Comparison of ENCODE assay signal across 10 cellular contexts in the genomic region with DNA sequence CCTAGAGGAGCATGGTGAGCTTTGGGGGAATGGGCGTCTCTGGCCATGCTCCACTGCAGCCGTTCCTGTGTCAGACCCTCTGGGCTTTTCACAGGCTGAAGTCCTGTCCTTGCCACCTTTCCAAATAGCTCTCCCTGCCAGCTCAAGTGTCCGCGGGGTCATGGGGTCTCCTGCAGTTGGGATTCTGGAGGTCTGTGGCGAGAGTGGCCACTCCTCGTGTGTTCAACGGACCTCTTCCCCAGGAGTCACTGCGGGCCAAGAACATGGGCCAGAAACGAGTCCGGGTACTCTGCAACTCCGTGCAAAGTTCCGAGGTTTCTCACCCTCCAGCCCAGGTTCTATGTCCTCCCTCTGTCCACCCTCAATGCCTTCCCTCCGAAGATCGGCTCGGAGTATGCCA. TPM values are rescaled to one million over a fixed set of nuclear protein-coding genes. Genes with fewer than 3 reads are reported as not detected.
"Had no signal": no experiment of that assay in that cellular context is flagged by ENCODE, and none has a peak within 500 bp of the region (broad histone marks: within the 10 kb centered on the region; RNA-seq: fewer than 3 reads in every experiment).

No MANE protein-coding gene starts in this region.

- ATAC-seq: HepG2 had no signal

- H3K9me3 Mint-ChIP-seq: IgD-negative memory B cell had no signal

- H3K4me1 Mint-ChIP-seq: IgD-negative memory B cell had no signal

- H3K4me2 ChIP-seq: KMS-11 had no signal

- H3K27ac ChIP-seq: HL-60, KMS-11 had no signal

- H3K9ac ChIP-seq: KMS-11 had no signal

- FAIRE-seq: HepG2, HTR-8/SVneo had no signal

- DNase-seq: IMR-90, KBM-7, KG1 had no signal

- H3K4me3 Mint-ChIP-seq: IgD-negative memory B cell had no signal

- H3K36me3 Mint-ChIP-seq: IgD-negative memory B cell had no signal

RNA-seq across cellular contexts. Expression of a gene that starts 4.7 kb away (rescaled TPM):
- total RNA-seq: HepG2, HT-29, HT1080, IMR-90 had no signal
- polyA plus RNA-seq: HepG2, IgD-negative memory B cell, IMR-90 had no signal

RNA-seq across cellular contexts. Expression of a gene that starts 16.8 kb away (rescaled TPM):
- total RNA-seq: HepG2, HT-29, HT1080, IMR-90 had no signal
- polyA plus RNA-seq: IgD-negative memory B cell, IMR-90 had no signal

RNA-seq across cellular contexts. Expression of a gene that starts 25.4 kb away (rescaled TPM):
- total RNA-seq: HepG2, HT-29, HT1080, IMR-90 had no signal
- polyA plus RNA-seq: IgD-negative memory B cell, IMR-90 had no signal

RNA-seq across cellular contexts. Expression of a gene that starts 37.5 kb away (rescaled TPM):
- total RNA-seq: HepG2, HT-29, HT1080, IMR-90 had no signal
- polyA plus RNA-seq: HepG2, IgD-negative memory B cell, IMR-90 had no signal
